ENCODE assay signal across 8 cellular contexts in the genomic region with DNA sequence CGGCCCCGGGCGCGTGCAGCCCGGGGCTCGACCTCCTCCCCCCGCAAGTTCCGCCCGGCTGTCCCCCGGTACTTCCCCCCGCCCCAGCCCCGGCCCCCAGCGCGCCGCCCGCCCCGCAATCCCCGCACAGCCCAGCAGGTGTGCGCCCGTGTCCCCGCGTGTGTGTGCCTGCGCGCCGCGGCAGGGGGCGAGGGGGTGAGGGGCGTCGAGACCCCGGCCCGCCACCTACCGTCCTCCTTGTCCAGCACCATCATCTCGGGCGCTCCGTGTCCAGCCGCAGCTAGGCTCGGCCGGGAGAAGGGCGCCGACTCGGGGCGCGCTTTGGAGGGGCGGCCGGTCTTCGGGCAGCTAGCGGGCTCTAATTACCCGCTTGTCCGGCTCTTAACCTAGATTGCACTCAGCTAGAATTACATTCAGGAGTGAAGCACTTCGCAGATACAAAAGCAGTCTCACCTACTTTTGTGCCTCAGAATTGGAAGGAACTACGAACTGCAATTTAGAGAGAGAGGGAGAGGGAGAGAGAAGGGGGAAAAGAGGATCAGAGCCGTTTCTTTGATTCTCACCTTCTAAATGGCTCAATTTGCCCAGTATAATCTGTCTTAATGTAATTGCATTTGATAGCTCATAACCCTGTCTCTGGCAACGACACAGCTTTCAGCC. TPM values are rescaled to one million over a fixed set of nuclear protein-coding genes. Genes with fewer than 3 reads are reported as not detected.
A peak's percentile ranks its signal among the peaks of the same experiment; 100 is the strongest.
DNase-seq lines count a peak whose midpoint lies in the region; ATAC-seq lines count a peak whose summit lies in the region.

No MANE protein-coding gene starts in this region.

- peak; percentile 39 to 71 for DNase-seq in NCI-H187 (lab: John Stamatoyannopoulos, UW)
- DNase-seq in NCI-H187 treated with DMSO at 0.1 percent for 48 hours (lab: John Stamatoyannopoulos, UW), result no peak
- DNase-seq in NCI-H345 treated with DMSO at 0.1 percent for 48 hours (lab: John Stamatoyannopoulos, UW; ENCODE audit: unreplicated experiment), result peak; percentile 56
- DNase-seq in ecto neural progenitor cell (ENCODE audit: low spot score), result peak; percentile 76
- DNase-seq in natural killer cell treated with Interleukin-12 subunit alpha and Interleukin-12 subunit beta and Interleukin-15 and Interleukin-18, amount 100 ng/mL, for 72 hours (ENCODE audit: low spot score), result no peak
- DNase-seq in AG08396 (ENCODE audit: low spot score), result no peak
- DNase-seq in Ammon's horn (ENCODE audit: low spot score), result no peak

- peak overlapping the region; percentile 58 for H3K4me3 Mint-ChIP-seq in natural killer cell treated with Interleukin-12 subunit alpha and Interleukin-12 subunit beta and Interleukin-15 and Interleukin-18, amount 100 ng/mL, for 72 hours

- no peak overlapping the region for H3K27ac Mint-ChIP-seq in natural killer cell treated with Interleukin-12 subunit alpha and Interleukin-12 subunit beta and Interleukin-15 and Interleukin-18, amount 100 ng/mL, for 72 hours

- ATAC-seq in natural killer cell treated with Interleukin-12 subunit alpha and Interleukin-12 subunit beta and Interleukin-15 and Interleukin-18, amount 100 ng/mL, for 72 hours, result no peak
- ATAC-seq in GM19455 (IDR thresholded peaks at IDR 0.05; ENCODE audit: unreplicated experiment), result no peak

- H3K9me3 Mint-ChIP-seq in natural killer cell treated with Interleukin-12 subunit alpha and Interleukin-12 subunit beta and Interleukin-15 and Interleukin-18, amount 100 ng/mL, for 72 hours, result no peaks in the 10 kb centered on the region

- no peaks in the 10 kb centered on the region for H3K36me3 Mint-ChIP-seq in natural killer cell treated with Interleukin-12 subunit alpha and Interleukin-12 subunit beta and Interleukin-15 and Interleukin-18, amount 100 ng/mL, for 72 hours

- peaks cover 10 to 14% of the 10 kb centered on the region in 2 donors for H3K4me1 Mint-ChIP-seq in natural killer cell treated with Interleukin-12 subunit alpha and Interleukin-12 subunit beta and Interleukin-15 and Interleukin-18, amount 100 ng/mL, for 72 hours (ENCODE audit: low read depth in 2 of 2)

- H3K27me3 Mint-ChIP-seq in natural killer cell treated with Interleukin-12 subunit alpha and Interleukin-12 subunit beta and Interleukin-15 and Interleukin-18, amount 100 ng/mL, for 72 hours, result peaks cover 21 to 53% of the 10 kb centered on the region in 2 donors

RNA-seq across cellular contexts. Expression of a gene that starts 0.4 kb away (rescaled TPM):
- total RNA-seq in natural killer cell treated with Interleukin-12 subunit alpha and Interleukin-12 subunit beta and Interleukin-15 and Interleukin-18, amount 100 ng/mL, for 72 hours, result not detected

Comparison
In these comparisons a context has a peak if more than half of its experiments do, and no peak if none do; other contexts are left out.
1. DNase-seq: peak in NCI-H187 (2 of 2), NCI-H345 treated with DMSO at 0.1 percent for 48 hours (single experiment) and ecto neural progenitor cell (single experiment); none in NCI-H187 treated with DMSO at 0.1 percent for 48 hours (single experiment), natural killer cell treated with Interleukin-12 subunit alpha and Interleukin-12 subunit beta and Interleukin-15 and Interleukin-18, amount 100 ng/mL, for 72 hours (single experiment), AG08396 (single experiment) and Ammon's horn (single experiment).